In the genomic region with DNA sequence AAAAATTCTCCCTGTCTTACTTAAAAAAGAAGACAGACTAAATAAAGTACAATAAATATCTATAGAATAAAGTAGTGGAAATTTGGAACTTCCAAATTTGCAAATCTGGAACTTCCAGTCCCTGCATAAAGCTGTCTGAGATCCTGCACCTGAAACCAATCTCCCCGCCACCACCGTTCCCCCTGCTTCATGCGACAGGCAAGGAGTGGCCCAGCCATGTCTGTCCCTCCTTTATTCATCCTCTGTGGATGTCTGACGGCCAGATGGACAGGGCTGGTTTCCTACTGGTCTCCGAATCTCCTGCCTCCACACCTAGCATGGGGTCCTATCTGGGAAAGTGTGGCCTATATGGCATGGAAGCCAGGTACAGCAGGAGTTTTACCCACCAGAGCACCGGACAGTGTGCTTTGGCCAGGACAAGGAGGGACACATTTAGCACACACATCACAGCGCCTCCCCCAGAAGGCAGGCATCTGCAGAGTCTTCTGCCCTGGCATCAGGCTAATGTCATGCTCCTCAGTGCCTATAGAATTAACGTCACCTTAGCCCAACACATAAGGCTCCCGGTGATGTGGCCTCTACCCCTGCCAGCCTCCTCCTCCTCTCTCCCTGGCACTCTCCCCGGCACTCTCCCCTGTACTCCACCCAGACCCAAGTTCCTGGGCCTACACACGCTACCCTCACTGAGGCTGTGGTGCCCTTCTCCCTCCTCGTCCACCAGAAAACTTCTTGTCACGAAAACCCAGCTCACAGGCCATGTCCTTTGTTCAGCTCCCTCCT, we compare ENCODE assay signal across 15 cellular contexts.
DNase-seq lines count a peak whose midpoint lies in the region; ATAC-seq and TF ChIP-seq lines count a peak whose summit lies in the region.
"Had no signal": no experiment of that assay in that cellular context is flagged by ENCODE, and none has a peak within 500 bp of the region (broad histone marks: within the 10 kb centered on the region; RNA-seq: fewer than 3 reads in every experiment).

No MANE protein-coding gene starts in this region.

- H3K36me3 ChIP-seq in CD8-positive, alpha-beta T cell (ENCODE audit: insufficient read depth, low read length) = no peaks in the 10 kb centered on the region
- no peaks in the 10 kb centered on the region for H3K36me3 ChIP-seq in hepatocyte (replicated peaks; ENCODE audit: insufficient read depth, low read depth)

- no peaks in the 10 kb centered on the region for H4K20me1 ChIP-seq in hepatocyte (ENCODE audit: insufficient read depth, poor library complexity, severe bottlenecking)

- WGBS in hepatocyte (ENCODE audit: low lambda C conversion rate, missing lambda C conversion rate) = 95% methylated on average over 13 of the region's 13 CpGs

- H2AFZ ChIP-seq in hepatocyte = no peak overlapping the region

- no peaks in the 10 kb centered on the region for H3K9me3 Mint-ChIP-seq in CD8-positive, alpha-beta T cell
- H3K9me3 Mint-ChIP-seq: activated CD4-positive, alpha-beta memory T cell treated with anti-CD3 and anti-CD28 coated beads, Interleukin-2, amount 10 ng/mL, durations not matched to agents 7 days and 5 days had no signal

- peaks cover 5% of the 10 kb centered on the region for H3K4me1 Mint-ChIP-seq in CD8-positive, alpha-beta T cell (ENCODE audit: low read depth)

- no peaks in the 10 kb centered on the region for H3K79me2 ChIP-seq in hepatocyte

- no peaks in the 10 kb centered on the region for H3K4me1 ChIP-seq in CD8-positive, alpha-beta T cell (ENCODE audit: insufficient read depth, low read length)
- peaks cover 29% of the 10 kb centered on the region for H3K4me1 ChIP-seq in hepatocyte (ENCODE audit: insufficient read depth)

- no peak for ATAC-seq in CD8-positive, alpha-beta T cell
- no peak for ATAC-seq in GM18519 (IDR thresholded peaks at IDR 0.05; ENCODE audit: low FRiP score, unreplicated experiment)

- CTCF ChIA-PET in CD8-positive, alpha-beta T cell (lab: Charles Lee) = interaction anchor here (4.1 kb wide), 1 partner anchor 418 kb away, joined by 13 read pairs; no protein-coding TSS in a partner anchor

- H3K36me3 Mint-ChIP-seq in CD8-positive, alpha-beta T cell = no peaks in the 10 kb centered on the region

- POLR2A ChIA-PET in CD8-positive, alpha-beta T cell (lab: Charles Lee) = interaction anchor here (1.0 kb wide), 1 partner anchor 417 kb away, joined by 3 read pairs; no protein-coding TSS in a partner anchor

- peak overlapping the region; percentile 16 for H3K27ac Mint-ChIP-seq in CD8-positive, alpha-beta T cell
- H3K27ac Mint-ChIP-seq: activated CD4-positive, alpha-beta memory T cell treated with anti-CD3 and anti-CD28 coated beads, Interleukin-2, amount 10 ng/mL, durations not matched to agents 7 days and 5 days had no signal

- no peak for DNase-seq in CD8-positive, alpha-beta T cell
- DNase-seq in hepatocyte (ENCODE audit: low spot score) (no peak), posterior vena cava (ENCODE audit: low spot score) (peak; percentile 63), GM19240 (ENCODE audit: insufficient read length, low spot score) (no peak), OCI-M2 (lab: John Stamatoyannopoulos, UW; ENCODE audit: unreplicated experiment) (no peak), HCEC 1CT (no peak)
- DNase-seq: activated CD4-positive, alpha-beta memory T cell treated with anti-CD3 and anti-CD28 coated beads, Interleukin-2, amount 10 ng/mL, durations not matched to agents 7 days and 5 days; activated effector memory CD4-positive, alpha-beta T cell treated with Interleukin-2 at 50 U/mL for 16 hours; C1 segment of cervical spinal cord; NCI-H146; NCI-H526; stimulated activated CD4-positive, alpha-beta T cell treated with anti-CD3 and anti-CD28 coated beads, Interleukin-1b, Interleukin-23, amount 100 ng/mL, for 48 hours; T-helper 9 cell had no signal

- no peaks in the 10 kb centered on the region for H3K9me3 ChIP-seq in CD8-positive, alpha-beta T cell (ENCODE audit: low read length)
- no peaks in the 10 kb centered on the region for H3K9me3 ChIP-seq in hepatocyte (ENCODE audit: low read depth)

- H3K27me3 Mint-ChIP-seq in CD8-positive, alpha-beta T cell (ENCODE audit: low read depth) = no peaks in the 10 kb centered on the region
- H3K27me3 Mint-ChIP-seq: activated CD4-positive, alpha-beta memory T cell treated with anti-CD3 and anti-CD28 coated beads, Interleukin-2, amount 10 ng/mL, durations not matched to agents 7 days and 5 days had no signal

- no peak overlapping the region for H3K4me3 ChIP-seq in CD8-positive, alpha-beta T cell (ENCODE audit: low read depth, low read length)
- H3K4me3 ChIP-seq in hepatocyte = no peak overlapping the region

- no peak overlapping the region for H3K4me2 ChIP-seq in hepatocyte

- H3K27ac ChIP-seq in CD8-positive, alpha-beta T cell (ENCODE audit: low read depth, low read length) = no peak overlapping the region
- H3K27ac ChIP-seq in VCaP (peak overlapping the region; percentile 69; the same call in 1 of the 2 replicates), hepatocyte (peak overlapping the region; percentile 16)

- no peaks in the 10 kb centered on the region for H3K9me2 ChIP-seq in hepatocyte (replicated peaks; ENCODE audit: insufficient read depth)

- intact Hi-C loops in CD8-positive, alpha-beta T cell (cut with DNase I, micrococcal nuclease) = no loop called here
- intact Hi-C loops in posterior vena cava (cut with DNase I) = no loop called here

- H3K27me3 ChIP-seq in CD8-positive, alpha-beta T cell (ENCODE audit: insufficient read depth, low read length) = no peaks in the 10 kb centered on the region
- H3K27me3 ChIP-seq in hepatocyte = no peaks in the 10 kb centered on the region

- TF ChIP-seq CTCF in CD8-positive, alpha-beta T cell (IDR thresholded peaks at IDR 0.05) = no peak
- TF ChIP-seq CTCF in VCaP (conservative IDR thresholded peaks at IDR 0.05) = no peak
- no peak for TF ChIP-seq CTCF in hepatocyte (IDR thresholded peaks at IDR 0.05; ENCODE audit: poor library complexity)

- no peak overlapping the region for H3K4me3 Mint-ChIP-seq in CD8-positive, alpha-beta T cell
- H3K4me3 Mint-ChIP-seq: activated CD4-positive, alpha-beta memory T cell treated with anti-CD3 and anti-CD28 coated beads, Interleukin-2, amount 10 ng/mL, durations not matched to agents 7 days and 5 days had no signal
